Comparison of ENCODE assay signal across 19 cellular contexts in genomic region chr13:26517931-26518330, GRCh38. TPM values are rescaled to one million over a fixed set of nuclear protein-coding genes. Genes with fewer than 3 reads are reported as not detected.
DNase-seq lines count a peak whose midpoint lies in the region; FAIRE-seq and TF ChIP-seq lines count a peak whose summit lies in the region.
"Had no signal": no experiment of that assay in that cellular context is flagged by ENCODE, and none has a peak within 500 bp of the region (broad histone marks: within the 10 kb centered on the region; RNA-seq: fewer than 3 reads in every experiment).

No MANE protein-coding gene starts in this region.

- H2BK20ac ChIP-seq in H1 (ENCODE audit: low read length): no peak overlapping the region

- peak; percentile 52 for DNase-seq in NCI-H2171 treated with DMSO at 0.1 percent for 48 hours (lab: John Stamatoyannopoulos, UW)
- no peak for DNase-seq in NCI-H2171 (lab: John Stamatoyannopoulos, UW)
- peak; percentile 70 for DNase-seq in NCI-H526 treated with DMSO at 0.1 percent for 48 hours (lab: John Stamatoyannopoulos, UW)
- DNase-seq in H1 (ENCODE audit: low read depth in 1 of 2, low spot score in 2 of 2): no peak
- no peak for DNase-seq in nephron progenitor cell
- no peak for DNase-seq in chondrocyte (ENCODE audit: low spot score)
- DNase-seq in T-helper 1 cell: no peak
- DNase-seq: 8988T; Caco-2; CD4-positive, alpha-beta memory T cell; DMS53; GF-D8; MG63; NCI-H1930; NCI-H226; NCI-H510A treated with DMSO at 0.1 percent for 48 hours; Peyer's patch had no signal

- 95% methylated on average over 2 of the region's 2 CpGs; no CpG with 5 or more reads in 1 of the 2 experiments for WGBS in H1 (ENCODE audit: extremely low coverage in 1 of 2, insufficient coverage in 1 of 2, insufficient read length in 1 of 2, insufficient replicate concordance in 2 of 2, low coverage in 1 of 2, low lambda C conversion rate in 2 of 2, missing lambda C conversion rate in 1 of 2), 2 experiments

- TF ChIP-seq POLR2A in H1 (IDR thresholded peaks at IDR 0.05; ENCODE audit: control extremely low read depth in 1 of 2, low read depth in 2 of 2, low read length in 2 of 2): no peak

- H3K9me3 Mint-ChIP-seq in nephron progenitor cell (peaks cover 4% of the 10 kb centered on the region), chondrocyte (ENCODE audit: low read depth) (peaks cover 3% of the 10 kb centered on the region)

- no peak overlapping the region for H4K8ac ChIP-seq in H1 (ENCODE audit: extremely low read depth, insufficient read depth, low read length)

- H3K79me1 ChIP-seq in H1 (ENCODE audit: low read depth, low read length): no peaks in the 10 kb centered on the region; the same call in 1 of the 2 replicates

- H3K4me3 ChIP-seq in H1 (ENCODE audit: extremely low read depth in 1 of 4, insufficient read depth in 2 of 4, low read depth in 3 of 4, low read length in 4 of 4): peak overlapping the region in 1 of 4 experiments; percentile 29; a peak in 1 of 8 replicates
- H3K4me3 ChIP-seq: BLaER1 treated with 17β-estradiol and CSF1 and Interleukin-3, amounts not matched to agents 10 nM and 100 nM; MG63; Peyer's patch had no signal

- no peaks in the 10 kb centered on the region for H3K36me3 ChIP-seq in H1 (ENCODE audit: control insufficient read depth in 2 of 4, insufficient read depth in 4 of 4, low read length in 3 of 4)
- H3K36me3 ChIP-seq: BLaER1 treated with 17β-estradiol and CSF1 and Interleukin-3, amounts not matched to agents 10 nM and 100 nM; MG63; Peyer's patch had no signal

- no peak for TF ChIP-seq EP300 in H1 (IDR thresholded peaks at IDR 0.05; ENCODE audit: borderline replicate concordance in 1 of 2, low read depth in 2 of 2, low read length in 2 of 2)

- FAIRE-seq in H1 (lab: Jason Lieb, UNC): no peak
- FAIRE-seq: GM19239 had no signal

- TF ChIP-seq CTCF in H1 (IDR thresholded peaks at IDR 0.05; ENCODE audit: control extremely low read depth in 1 of 3, insufficient read depth in 1 of 3, low read depth in 1 of 3, low read length in 3 of 3) (no peak), nephron progenitor cell (IDR thresholded peaks at IDR 0.05) (no peak), chondrocyte (IDR thresholded peaks at IDR 0.05) (no peak)

- no peaks in the 10 kb centered on the region for H3K23me2 ChIP-seq in H1 (ENCODE audit: low read depth, low read length)

- no peaks in the 10 kb centered on the region for H3K79me2 ChIP-seq in H1 (ENCODE audit: control insufficient read depth in 1 of 2, insufficient read depth in 2 of 2, low read length in 2 of 2)

- peaks cover 0 to 12% (median 7%) of the 10 kb centered on the region in 4 experiments; a peak in 4 of 7 replicates for H3K4me1 ChIP-seq in H1 (replicated peaks in 1 of 4; ENCODE audit: control insufficient read depth in 3 of 4, insufficient read depth in 4 of 4, low read length in 3 of 4)
- H3K4me1 ChIP-seq: BLaER1 treated with 17β-estradiol and CSF1 and Interleukin-3, amounts not matched to agents 10 nM and 100 nM; Caco-2; Peyer's patch had no signal

- no peak overlapping the region for H3K14ac ChIP-seq in H1 (ENCODE audit: insufficient read length)

- H3K23ac ChIP-seq in H1 (ENCODE audit: insufficient read length): no peak overlapping the region

- H3K27ac Mint-ChIP-seq in nephron progenitor cell (no peak overlapping the region), chondrocyte (ENCODE audit: unreplicated experiment) (no peak overlapping the region)
- H3K27ac Mint-ChIP-seq: CD4-positive, alpha-beta memory T cell had no signal

- POLR2A ChIA-PET in H1 (lab: Charles Lee; ENCODE audit: partially characterized antibody): interaction anchor here (0.8 to 1.6 kb wide), 4 partner anchors 11 to 42 kb away, joined by 4 to 9 read pairs (median 5); partner anchors contain the start of gene WASF3

- no peaks in the 10 kb centered on the region for H3K9me3 ChIP-seq in H1 (ENCODE audit: insufficient read depth in 2 of 2, low read depth in 1 of 2, low read length in 1 of 2)
- H3K9me3 ChIP-seq: Caco-2, MG63, Peyer's patch had no signal

- no peak overlapping the region for H2BK12ac ChIP-seq in H1 (ENCODE audit: low read depth, low read length)

- no peak overlapping the region for H3K4ac ChIP-seq in H1 (replicated peaks; ENCODE audit: insufficient read length, low read depth, low read length)

- H3K18ac ChIP-seq in H1 (ENCODE audit: extremely low read depth, low read length): no peak overlapping the region

- H2BK15ac ChIP-seq in H1 (ENCODE audit: low read length): no peak overlapping the region

- no peak overlapping the region for H3K27ac ChIP-seq in H1 (ENCODE audit: low read depth, low read length)
- H3K27ac ChIP-seq: BLaER1 treated with 17β-estradiol and CSF1 and Interleukin-3, amounts not matched to agents 10 nM and 100 nM; Peyer's patch had no signal

- no peak for TF ChIP-seq RAD21 in H1 (IDR thresholded peaks at IDR 0.05 in 1 of 2, conservative IDR thresholded peaks at IDR 0.05 in 1 of 2; ENCODE audit: low read depth in 2 of 2, low read length in 2 of 2)

- no peak overlapping the region for H2BK120ac ChIP-seq in H1 (replicated peaks; ENCODE audit: low read depth, low read length)

- H2BK5ac ChIP-seq in H1 (ENCODE audit: low read depth, low read length): no peak overlapping the region

- H3K27me3 Mint-ChIP-seq in nephron progenitor cell (ENCODE audit: low read depth, poor library complexity): peaks cover 2% of the 10 kb centered on the region
- H3K27me3 Mint-ChIP-seq in chondrocyte (ENCODE audit: low read depth): peaks cover 8% of the 10 kb centered on the region

- H3K27me3 ChIP-seq in H1 (replicated peaks in 1 of 4; ENCODE audit: control insufficient read depth in 3 of 4, extremely low read depth in 1 of 4, insufficient read depth in 3 of 4, low read length in 3 of 4): no peaks in the 10 kb centered on the region
- H3K27me3 ChIP-seq: BLaER1 treated with 17β-estradiol and CSF1 and Interleukin-3, amounts not matched to agents 10 nM and 100 nM; MG63; Peyer's patch had no signal

- peak overlapping the region; percentile 63 to 68; a peak in 2 of 4 replicates for H3K4me2 ChIP-seq in H1 (ENCODE audit: insufficient read depth in 1 of 2, low read depth in 2 of 2, low read length in 2 of 2)
- H3K4me2 ChIP-seq: BLaER1 treated with 17β-estradiol and CSF1 and Interleukin-3, amounts not matched to agents 10 nM and 100 nM had no signal

- H3K56ac ChIP-seq in H1 (replicated peaks; ENCODE audit: insufficient read length, low read depth, low read length): no peak overlapping the region

- H3K4me3 Mint-ChIP-seq in nephron progenitor cell (no peak overlapping the region), chondrocyte (ENCODE audit: unreplicated experiment) (no peak overlapping the region)
- H3K4me3 Mint-ChIP-seq: CD4-positive, alpha-beta memory T cell had no signal

- H2AFZ ChIP-seq in H1 (ENCODE audit: low read length): 0 out of 2 replicates have a peak overlapping the region, but pooled peaks have one; percentile 91

- no peak overlapping the region for H4K91ac ChIP-seq in H1 (replicated peaks; ENCODE audit: insufficient read length, low read length)

- no peaks in the 10 kb centered on the region for H3K36me3 Mint-ChIP-seq in nephron progenitor cell (ENCODE audit: low read depth)
- no peaks in the 10 kb centered on the region for H3K36me3 Mint-ChIP-seq in chondrocyte (ENCODE audit: low read depth)
- H3K36me3 Mint-ChIP-seq: CD4-positive, alpha-beta memory T cell had no signal

- peaks cover 11% of the 10 kb centered on the region for H3K4me1 Mint-ChIP-seq in nephron progenitor cell
- peaks cover 6% of the 10 kb centered on the region for H3K4me1 Mint-ChIP-seq in chondrocyte (ENCODE audit: low read depth)
- H3K4me1 Mint-ChIP-seq: CD4-positive, alpha-beta memory T cell had no signal

- H2AK5ac ChIP-seq in H1 (ENCODE audit: low read depth, low read length): no peak overlapping the region

- H4K20me1 ChIP-seq in H1 (replicated peaks in 1 of 2; ENCODE audit: control insufficient read depth in 1 of 2, insufficient read depth in 2 of 2, low read length in 2 of 2): no peaks in the 10 kb centered on the region
- H4K20me1 ChIP-seq: BLaER1 treated with 17β-estradiol and CSF1 and Interleukin-3, amounts not matched to agents 10 nM and 100 nM had no signal

- H3K9ac ChIP-seq in H1 (replicated peaks in 1 of 4; ENCODE audit: extremely low read depth in 1 of 4, low read depth in 3 of 4, low read length in 3 of 4): no peak overlapping the region
- H3K9ac ChIP-seq: BLaER1 treated with 17β-estradiol and CSF1 and Interleukin-3, amounts not matched to agents 10 nM and 100 nM had no signal

- CTCF ChIA-PET in H1 (lab: Charles Lee; ENCODE audit: partially characterized antibody): interaction anchor here (0.5 to 1.8 kb wide), 9 partner anchors 11 to 377 kb away, joined by 3 to 10 read pairs (median 4); no protein-coding TSS in a partner anchor

- no peak overlapping the region for H4K5ac ChIP-seq in H1 (ENCODE audit: insufficient read length, low read depth, low read length)

TF ChIP-seq in H1, 55 proteins besides CTCF, POLR2A, EP300 and RAD21 (continues in another document):
- TF ChIP-seq TAF7 (optimal IDR thresholded peaks at IDR 0.05; ENCODE audit: borderline replicate concordance, low read depth, low read length) (no peak), SP4 (IDR thresholded peaks at IDR 0.05; ENCODE audit: low read length) (no peak), POU5F1 (IDR thresholded peaks at IDR 0.05; ENCODE audit: low read depth, low read length) (no peak), SP1 (IDR thresholded peaks at IDR 0.05; ENCODE audit: low read depth, low read length) (no peak), ATF2 (IDR thresholded peaks at IDR 0.05; ENCODE audit: low read length) (no peak), KDM5A (IDR thresholded peaks at IDR 0.05; ENCODE audit: low read length) (no peak)

RNA-seq across cellular contexts. Expression of gene WASF3, which starts 39.6 kb away (rescaled TPM):
- total RNA-seq in H1 (2021; fragmentation: NEBNext Ultra II Directional; extraction: Animal tissue kit (Norgen Biotek cat#: 25700)): 39.8 and 40.1 TPM in 2 replicates
- polyA plus RNA-seq in H1 (2011; rRNA removed): 15.4 and 18.7 TPM in 2 replicates
- polyA plus RNA-seq in H1 (2011; cell fraction: cytosol; rRNA removed): 15.3 TPM
- 11.6 TPM for polyA plus RNA-seq in H1 (2011; cell fraction: nucleus; rRNA removed)
- 19.2 to 23.0 TPM (median 21.2 TPM) in 4 replicates for polyA plus RNA-seq in H1 (2012, experiment 1 of 2)
- 6.9 TPM for polyA plus RNA-seq in H1 (2012, experiment 2 of 2)
- 15.1 TPM for polyA plus RNA-seq in H1 (2013, experiment 1 of 2)
- polyA plus RNA-seq in H1 (2013, experiment 2 of 2): 15.0 TPM
- 14.1 and 20.0 TPM in 2 replicates for polyA minus RNA-seq in H1 (2011; rRNA and poly(A)+ RNA removed)
- 13.3 TPM for polyA minus RNA-seq in H1 (2011; cell fraction: cytosol; rRNA and poly(A)+ RNA removed)
- 8.9 TPM for polyA minus RNA-seq in H1 (2011; cell fraction: nucleus; rRNA and poly(A)+ RNA removed)
- total RNA-seq in chondrocyte: 18.5 to 24.9 TPM (median 23.6 TPM) in 3 replicates
- total RNA-seq: Caco-2; CD4-positive, alpha-beta memory T cell had no signal
- polyA plus RNA-seq: CD4-positive, alpha-beta memory T cell had no signal

Comparison
In these comparisons a context has a peak if more than half of its experiments do, and no peak if none do; other contexts are left out.
1. DNase-seq: peak in NCI-H2171 treated with DMSO at 0.1 percent for 48 hours (single experiment) and NCI-H526 treated with DMSO at 0.1 percent for 48 hours (single experiment); none in NCI-H2171 (single experiment), H1 (0 of 2), nephron progenitor cell (single experiment), chondrocyte (single experiment) and T-helper 1 cell (0 of 5).